8 cellular contexts compared by ENCODE assay signal in genomic region chr10:22554481-22555182, GRCh38.
DNase-seq lines count a peak whose midpoint lies in the region; ATAC-seq lines count a peak whose summit lies in the region.

No MANE protein-coding gene starts in this region.

- peaks cover 19% of the 10 kb centered on the region for H3K4me1 Mint-ChIP-seq in activated CD4-positive, alpha-beta memory T cell treated with anti-CD3 and anti-CD28 coated beads for 36 hours (ENCODE audit: low read depth)

- no peak overlapping the region for H3K4me3 Mint-ChIP-seq in activated CD4-positive, alpha-beta memory T cell treated with anti-CD3 and anti-CD28 coated beads for 36 hours

- intact Hi-C loops in activated CD4-positive, alpha-beta memory T cell treated with anti-CD3 and anti-CD28 coated beads for 36 hours (cut with micrococcal nuclease) = loop anchor here (10.0 kb wide), 1 partner anchor 510 kb away; no protein-coding TSS in a partner anchor

- no peaks in the 10 kb centered on the region for H3K27me3 Mint-ChIP-seq in activated CD4-positive, alpha-beta memory T cell treated with anti-CD3 and anti-CD28 coated beads for 36 hours

- DNase-seq in HuH-7 (ENCODE audit: low spot score) = peak; percentile 84
- DNase-seq in cerebellar cortex (ENCODE audit: low spot score) = peak; percentile 47
- peak; percentile 96 for DNase-seq in left kidney (ENCODE audit: low read depth, low spot score)
- DNase-seq in smooth muscle cell of the brain vasculature (ENCODE audit: low read depth, low spot score) = peak; percentile 58
- no peak for DNase-seq in GM19238 (ENCODE audit: insufficient read length, low spot score)
- DNase-seq in activated CD4-positive, alpha-beta memory T cell treated with anti-CD3 and anti-CD28 coated beads for 36 hours = no peak
- no peak for DNase-seq in NCI-H128 (lab: John Stamatoyannopoulos, UW; ENCODE audit: unreplicated experiment)

- no peak for ATAC-seq in HG03457 (IDR thresholded peaks at IDR 0.05; ENCODE audit: unreplicated experiment)

- CTCF ChIA-PET in activated CD4-positive, alpha-beta memory T cell treated with anti-CD3 and anti-CD28 coated beads for 36 hours (lab: Charles Lee) = interaction anchor here (0.6 to 1.6 kb wide), 2 partner anchors 19 to 85 kb away, joined by 3 to 9 read pairs; no protein-coding TSS in a partner anchor

- H3K9me3 Mint-ChIP-seq in activated CD4-positive, alpha-beta memory T cell treated with anti-CD3 and anti-CD28 coated beads for 36 hours = no peaks in the 10 kb centered on the region

- POLR2A ChIA-PET in activated CD4-positive, alpha-beta memory T cell treated with anti-CD3 and anti-CD28 coated beads for 36 hours (lab: Charles Lee) = interaction anchor here (0.5 kb wide), 1 partner anchor 214 kb away, joined by 3 read pairs; no protein-coding TSS in a partner anchor

- H3K27ac Mint-ChIP-seq in activated CD4-positive, alpha-beta memory T cell treated with anti-CD3 and anti-CD28 coated beads for 36 hours = no peak overlapping the region

- peaks cover 19% of the 10 kb centered on the region for H3K36me3 Mint-ChIP-seq in activated CD4-positive, alpha-beta memory T cell treated with anti-CD3 and anti-CD28 coated beads for 36 hours

Comparison
In these comparisons a context has a peak if more than half of its experiments do, and no peak if none do; other contexts are left out.
1. DNase-seq: peak in HuH-7 (single experiment), cerebellar cortex (single experiment), left kidney (single experiment) and smooth muscle cell of the brain vasculature (single experiment); none in GM19238 (single experiment), activated CD4-positive, alpha-beta memory T cell treated with anti-CD3 and anti-CD28 coated beads for 36 hours (single experiment) and NCI-H128 (single experiment).